ENCODE assay signal across 8 cellular contexts in genomic region chr16:24010440-24011089, GRCh38.
A peak's percentile ranks its signal among the peaks of the same experiment; 100 is the strongest.
DNase-seq lines count a peak whose midpoint lies in the region; ATAC-seq and TF ChIP-seq lines count a peak whose summit lies in the region.

No MANE protein-coding gene starts in this region.

- no peak overlapping the region for H3K27ac ChIP-seq in right lobe of liver

- no peaks in the 10 kb centered on the region for H3K36me3 ChIP-seq in right lobe of liver

- peak; percentile 80 for TF ChIP-seq CTCF in choroid plexus epithelial cell (conservative IDR thresholded peaks at IDR 0.05; ENCODE audit: low read depth, low read length)
- TF ChIP-seq CTCF in right lobe of liver (IDR thresholded peaks at IDR 0.05): peak; percentile 57 to 80 (median 75)

- TF ChIP-seq POLR2A in right lobe of liver (IDR thresholded peaks at IDR 0.05): no peak

- no peaks in the 10 kb centered on the region for H3K9me3 ChIP-seq in right lobe of liver

- 54% methylated on average over 7 of the region's 8 CpGs for WGBS in right lobe of liver (ENCODE audit: insufficient coverage, low coverage, low lambda C conversion rate, missing lambda C conversion rate)

- ATAC-seq in right lobe of liver (peak; percentile 65 to 90 (median 83)), HG03025 (IDR thresholded peaks at IDR 0.05; ENCODE audit: low FRiP score, unreplicated experiment) (no peak)

- DNase-seq in AML-193 (lab: John Stamatoyannopoulos, UW): peak; percentile 79 to 85
- DNase-seq in H4 (ENCODE audit: low spot score): peak; percentile 52
- DNase-seq in NCI-H2227 treated with DMSO at 0.1 percent for 48 hours (lab: John Stamatoyannopoulos, UW): peak; percentile 73
- DNase-seq in activated CD4-positive, alpha-beta T cell treated with anti-CD3 and anti-CD28 coated beads for 4 hours: peak; percentile 81
- DNase-seq in choroid plexus epithelial cell (ENCODE audit: low read depth): peak; percentile 82
- peak; percentile 60 to 78 (median 71) for DNase-seq in right lobe of liver
- DNase-seq in stimulated activated CD4-positive, alpha-beta T cell treated with anti-CD3 and anti-CD28 coated beads, TNF-alpha, amount 100 ng/mL, for 24 hours (ENCODE audit: low read depth in 3 of 3): peak; percentile 61 to 78 (median 77)

- H3K27me3 ChIP-seq in right lobe of liver: no peaks in the 10 kb centered on the region

- no peaks in the 10 kb centered on the region for H3K4me1 ChIP-seq in right lobe of liver

- H3K4me3 ChIP-seq in choroid plexus epithelial cell (ENCODE audit: low read depth, low read length): no peak overlapping the region
- H3K4me3 ChIP-seq in right lobe of liver: no peak overlapping the region

- intact Hi-C loops in right lobe of liver (cut with DNase I): loop anchor here in 1 of 2 donors (10.0 kb wide), 1 partner anchor 206 kb away; no protein-coding TSS in a partner anchor
